In genomic region chr11:827861-828167, GRCh38 we compare ENCODE assay signal across 8 cellular contexts. TPM values are rescaled to one million over a fixed set of nuclear protein-coding genes. Genes with fewer than 3 reads are reported as not detected.
DNase-seq lines count a peak whose midpoint lies in the region; ATAC-seq and TF ChIP-seq lines count a peak whose summit lies in the region.

Gene CRACR2B, plus strand, starts transcription at chr11:827919. Its CDS starts 689 bp downstream, at chr11:828608.

- no peaks in the 10 kb centered on the region for H3K9me2 ChIP-seq in SU-DHL-6 (replicated peaks; ENCODE audit: insufficient read depth, low read length)

- H4K20me1 ChIP-seq in SU-DHL-6 (ENCODE audit: low read depth, low read length) = no peaks in the 10 kb centered on the region

- H3K4me1 ChIP-seq in sigmoid colon = peaks cover 0 to 61% (median 47%) of the 10 kb centered on the region in 4 donors

- H3K9me3 ChIP-seq in SU-DHL-6 (ENCODE audit: insufficient read depth, low read length) (no peaks in the 10 kb centered on the region), sigmoid colon (no peaks in the 10 kb centered on the region)

- peak; percentile 9 for ATAC-seq in GM19463 (IDR thresholded peaks at IDR 0.05; ENCODE audit: unreplicated experiment)
- no peak for ATAC-seq in omental fat pad (ENCODE audit: low FRiP score)
- no peak for ATAC-seq in HG03135 (IDR thresholded peaks at IDR 0.05; ENCODE audit: unreplicated experiment)
- ATAC-seq in HG03045 (IDR thresholded peaks at IDR 0.05; ENCODE audit: unreplicated experiment) = no peak

- no peaks in the 10 kb centered on the region for H3K79me2 ChIP-seq in SU-DHL-6 (ENCODE audit: insufficient read depth, low read length)

- H3K4me2 ChIP-seq in SU-DHL-6 (ENCODE audit: low read depth, low read length, poor library complexity, severe bottlenecking) = peak within 1 kb of the TSS; percentile 47

- DNase-seq in cardiac septum (ENCODE audit: low spot score) (no peak), sigmoid colon (no peak), NCI-H526 (lab: John Stamatoyannopoulos, UW) (no peak), omental fat pad (ENCODE audit: low spot score) (no peak)

- peak in 1 of 2 donors; percentile 15 for TF ChIP-seq POLR2A in sigmoid colon (IDR thresholded peaks at IDR 0.05)

- WGBS in sigmoid colon, 2 donors = 14 to 48% methylated on average over 5 of the region's 5 CpGs

- peak within 1 kb of the TSS; percentile 15 for H2AFZ ChIP-seq in SU-DHL-6 (ENCODE audit: low read depth, low read length, severe bottlenecking)

- TF ChIP-seq CTCF in SU-DHL-6 (IDR thresholded peaks at IDR 0.05; ENCODE audit: insufficient read depth, low read length, poor library complexity, severe bottlenecking) (no peak), sigmoid colon (IDR thresholded peaks at IDR 0.05) (no peak), omental fat pad (IDR thresholded peaks at IDR 0.05) (no peak)

- intact Hi-C loops in cardiac septum (cut with DNase I) (no loop called here), sigmoid colon (cut with DNase I) (no loop called here)

- H3K27me3 ChIP-seq in SU-DHL-6 (ENCODE audit: low read length) (no peaks in the 10 kb centered on the region), sigmoid colon (peaks cover 44 to 91% (median 82%) of the 10 kb centered on the region in 3 donors)

- no peaks in the 10 kb centered on the region for H3F3A ChIP-seq in SU-DHL-6 (ENCODE audit: insufficient read depth)

- H3K27ac ChIP-seq in SU-DHL-6 (ENCODE audit: low read depth, low read length) (no peak within 1 kb of the TSS), sigmoid colon (peak within 1 kb of the TSS; percentile 24 to 71 (median 51))

- peak within 1 kb of the TSS; percentile 36 for H3K4me3 ChIP-seq in SU-DHL-6 (ENCODE audit: insufficient read depth, low read length, poor library complexity, severe bottlenecking)
- H3K4me3 ChIP-seq in sigmoid colon = peak within 1 kb of the TSS in 3 of 4 donors; percentile 31 to 40 (median 32)

- TF ChIP-seq EP300 in sigmoid colon (IDR thresholded peaks at IDR 0.05) = no peak

- H3K9ac ChIP-seq in SU-DHL-6 (ENCODE audit: low read length) = peak within 1 kb of the TSS; percentile 26

- H3K36me3 ChIP-seq in SU-DHL-6 (ENCODE audit: low read length) = no peaks in the 10 kb centered on the region
- H3K36me3 ChIP-seq in sigmoid colon = peaks cover 22 to 30% (median 26%) of the 10 kb centered on the region in 4 donors

RNA-seq across cellular contexts. Expression of gene CRACR2B, which starts in this region (rescaled TPM):
- 12.2 TPM for total RNA-seq in cardiac septum
- 1 to 10 TPM; 1.5 to 9.5 (median 4.6) TPM for total RNA-seq in sigmoid colon
- 100 to 1,000 TPM in 1 of 3 donors, 10 to 100 TPM in 2; 32.1 to 149 (median 46.8) TPM for polyA plus RNA-seq in sigmoid colon
- 10 to 100 TPM in 1 of 4 donors, 1 to 10 TPM in 3; 6.3 to 39.7 (median 6.9) TPM for total RNA-seq in omental fat pad
